ENCODE assay signal across 22 cellular contexts in genomic region chr4:2273657-2274319, GRCh38. TPM values are rescaled to one million over a fixed set of nuclear protein-coding genes. Genes with fewer than 3 reads are reported as not detected.
DNase-seq lines count a peak whose midpoint lies in the region; ATAC-seq, FAIRE-seq and TF ChIP-seq lines count a peak whose summit lies in the region.
"Had no signal": no experiment of that assay in that cellular context is flagged by ENCODE, and none has a peak within 500 bp of the region (broad histone marks: within the 10 kb centered on the region; RNA-seq: fewer than 3 reads in every experiment).

No MANE protein-coding gene starts in this region.

- no peaks in the 10 kb centered on the region for H3K9me3 ChIP-seq in SK-N-SH
- no peaks in the 10 kb centered on the region for H3K9me3 ChIP-seq in H9 (ENCODE audit: control insufficient read depth, low read depth, low read length)
- H3K9me3 ChIP-seq in H1 (ENCODE audit: insufficient read depth in 2 of 2, low read depth in 1 of 2, low read length in 1 of 2), result no peaks in the 10 kb centered on the region
- H3K9me3 ChIP-seq: Peyer's patch had no signal

- FAIRE-seq in H1 (lab: Jason Lieb, UNC), result no peak

- H3K4me1 ChIP-seq in SK-N-SH (ENCODE audit: control insufficient read depth in 1 of 2, insufficient read depth in 2 of 2, low read depth in 1 of 2, low read length in 1 of 2) (peaks cover 0 to 37% of the 10 kb centered on the region in 2 experiments; a peak in 1 of 4 replicates), H9 (ENCODE audit: insufficient read depth, low read length) (no peaks in the 10 kb centered on the region), H1 (replicated peaks in 1 of 4; ENCODE audit: control insufficient read depth in 3 of 4, insufficient read depth in 4 of 4, low read length in 3 of 4) (peaks cover 0 to 6% (median 6%) of the 10 kb centered on the region in 4 experiments; a peak in 5 of 7 replicates)
- H3K4me1 ChIP-seq: Peyer's patch had no signal

- H3K27me3 ChIP-seq in SK-N-SH (ENCODE audit: insufficient read depth) (no peaks in the 10 kb centered on the region), H9 (ENCODE audit: insufficient read depth, low read length) (no peaks in the 10 kb centered on the region), H1 (replicated peaks in 1 of 4; ENCODE audit: control insufficient read depth in 3 of 4, extremely low read depth in 1 of 4, insufficient read depth in 3 of 4, low read length in 3 of 4) (no peaks in the 10 kb centered on the region)
- H3K27me3 ChIP-seq: Peyer's patch had no signal

- H3K9ac ChIP-seq in SK-N-SH, result no peak overlapping the region
- H3K9ac ChIP-seq in H9 (ENCODE audit: extremely low read depth, insufficient read length, low read length), result no peak overlapping the region
- H3K9ac ChIP-seq in H1 (replicated peaks in 1 of 4; ENCODE audit: extremely low read depth in 1 of 4, low read depth in 3 of 4, low read length in 3 of 4), result no peak overlapping the region

- no peak overlapping the region; the same call in 1 of the 2 replicates for H3K14ac ChIP-seq in H9 (ENCODE audit: insufficient read depth, low read length)
- H3K14ac ChIP-seq in H1 (ENCODE audit: insufficient read length), result no peak overlapping the region

- H2AFZ ChIP-seq in SK-N-SH (ENCODE audit: low read depth), result no peak overlapping the region
- H2AFZ ChIP-seq in H9 (ENCODE audit: low read length), result no peak overlapping the region
- no peak overlapping the region for H2AFZ ChIP-seq in H1 (ENCODE audit: low read length)

- TF ChIP-seq POLR2A in H1 (IDR thresholded peaks at IDR 0.05; ENCODE audit: control extremely low read depth in 1 of 2, low read depth in 2 of 2, low read length in 2 of 2), result no peak

- CTCF ChIA-PET in SK-N-SH (lab: Yijun Ruan, JAX), result interaction anchor here (0.7 to 1.4 kb wide), 4 partner anchors 30 to 264 kb away, joined by 3 to 5 read pairs (median 3); no protein-coding TSS in a partner anchor
- CTCF ChIA-PET in H1 (lab: Charles Lee; ENCODE audit: partially characterized antibody), result interaction anchor here (1.1 kb wide), 1 partner anchor 80 kb away, joined by 3 read pairs; no protein-coding TSS in a partner anchor

- H3K56ac ChIP-seq in H9 (ENCODE audit: insufficient read length, low read depth, low read length), result no peak overlapping the region
- no peak overlapping the region for H3K56ac ChIP-seq in H1 (replicated peaks; ENCODE audit: insufficient read length, low read depth, low read length)

- H3K79me1 ChIP-seq in H9 (ENCODE audit: insufficient read depth, low read depth, low read length, poor library complexity, severe bottlenecking), result no peaks in the 10 kb centered on the region
- no peaks in the 10 kb centered on the region for H3K79me1 ChIP-seq in H1 (ENCODE audit: low read depth, low read length)

- no peaks in the 10 kb centered on the region for H3K23me2 ChIP-seq in H9 (ENCODE audit: insufficient read length, low read depth, low read length, poor library complexity, severe bottlenecking)
- no peaks in the 10 kb centered on the region for H3K23me2 ChIP-seq in H1 (ENCODE audit: low read depth, low read length)

- H4K91ac ChIP-seq in H9 (ENCODE audit: insufficient read length, low read depth, low read length), result no peak overlapping the region
- no peak overlapping the region for H4K91ac ChIP-seq in H1 (replicated peaks; ENCODE audit: insufficient read length, low read length)

- no peak overlapping the region for H2AK5ac ChIP-seq in H9 (ENCODE audit: insufficient read length, low read length)
- no peak overlapping the region for H2AK5ac ChIP-seq in H1 (ENCODE audit: low read depth, low read length)

- no peaks in the 10 kb centered on the region for H3F3A ChIP-seq in SK-N-SH (replicated peaks; ENCODE audit: insufficient read depth)

- no peak overlapping the region for H4K8ac ChIP-seq in H9 (replicated peaks; ENCODE audit: insufficient read length, low read depth, low read length)
- H4K8ac ChIP-seq in H1 (ENCODE audit: extremely low read depth, insufficient read depth, low read length), result peak overlapping the region; percentile 3; the same call in 1 of the 2 replicates

- H2BK120ac ChIP-seq in H9 (ENCODE audit: low read depth, low read length, poor library complexity, severe bottlenecking), result no peak overlapping the region
- H2BK120ac ChIP-seq in H1 (replicated peaks; ENCODE audit: low read depth, low read length), result no peak overlapping the region

- H3K36me3 Mint-ChIP-seq in H9 (ENCODE audit: insufficient read depth in 1 of 3, low read depth in 3 of 3) (no peaks in the 10 kb centered on the region), nephron progenitor cell (ENCODE audit: low read depth) (no peaks in the 10 kb centered on the region)

- peaks cover 3 to 9% of the 10 kb centered on the region in 2 experiments; a peak in 3 of 4 replicates for H3K4me1 Mint-ChIP-seq in H9
- H3K4me1 Mint-ChIP-seq in nephron progenitor cell, result peaks cover 42% of the 10 kb centered on the region

- TF ChIP-seq CTCF in SK-N-SH (IDR thresholded peaks at IDR 0.05) (no peak), H9 (conservative IDR thresholded peaks at IDR 0.05) (no peak), H1 (IDR thresholded peaks at IDR 0.05; ENCODE audit: control extremely low read depth in 1 of 3, insufficient read depth in 1 of 3, low read depth in 1 of 3, low read length in 3 of 3) (no peak), nephron progenitor cell (IDR thresholded peaks at IDR 0.05) (no peak)

- no peak for TF ChIP-seq EP300 in SK-N-SH (IDR thresholded peaks at IDR 0.05; ENCODE audit: borderline replicate concordance in 1 of 2, low read depth in 1 of 2, low read length in 1 of 2)
- TF ChIP-seq EP300 in H1 (IDR thresholded peaks at IDR 0.05; ENCODE audit: borderline replicate concordance in 1 of 2, low read depth in 2 of 2, low read length in 2 of 2), result no peak

- H3K27ac Mint-ChIP-seq in H9 (peak overlapping the region in 1 of 3 experiments; percentile 18; a peak in 1 of 7 replicates), nephron progenitor cell (peak overlapping the region; percentile 48)

- H3K9me3 Mint-ChIP-seq in H9 (no peaks in the 10 kb centered on the region), nephron progenitor cell (no peaks in the 10 kb centered on the region)

- no peak overlapping the region for H3T11ph ChIP-seq in H9 (ENCODE audit: low read length)

- H3K9me2 ChIP-seq in SK-N-SH, result no peaks in the 10 kb centered on the region

- H2BK5ac ChIP-seq in H9 (ENCODE audit: insufficient read length, low read length) (no peak overlapping the region), H1 (ENCODE audit: low read depth, low read length) (no peak overlapping the region; the same call in 1 of the 2 replicates)

- H2BK20ac ChIP-seq in H9 (ENCODE audit: low read depth, low read length, poor library complexity, severe bottlenecking) (no peak overlapping the region), H1 (ENCODE audit: low read length) (no peak overlapping the region)

- H3K4me3 ChIP-seq in SK-N-SH (ENCODE audit: low read depth in 2 of 2, low read length in 1 of 2) (no peak overlapping the region), H1 (ENCODE audit: extremely low read depth in 1 of 4, insufficient read depth in 2 of 4, low read depth in 3 of 4, low read length in 4 of 4) (no peak overlapping the region)
- H3K4me3 ChIP-seq: Peyer's patch had no signal

- H3K18ac ChIP-seq in H9 (ENCODE audit: insufficient read length, low read depth, low read length), result peak overlapping the region; percentile 37
- H3K18ac ChIP-seq in H1 (ENCODE audit: extremely low read depth, low read length), result no peak overlapping the region

- H2BK12ac ChIP-seq in H9 (ENCODE audit: insufficient read length, low read depth, low read length), result no peak overlapping the region
- no peak overlapping the region for H2BK12ac ChIP-seq in H1 (ENCODE audit: low read depth, low read length)

- H3K4me3 Mint-ChIP-seq in H9 (no peak overlapping the region), nephron progenitor cell (no peak overlapping the region)

- H3K23ac ChIP-seq in H9 (ENCODE audit: insufficient read length, low read depth, low read length) (no peak overlapping the region), H1 (ENCODE audit: insufficient read length) (no peak overlapping the region)

- H3K4me2 ChIP-seq in SK-N-SH (no peak overlapping the region), H9 (ENCODE audit: insufficient read depth, insufficient read length, low read length) (no peak overlapping the region), H1 (ENCODE audit: insufficient read depth in 1 of 2, low read depth in 2 of 2, low read length in 2 of 2) (no peak overlapping the region)

- 78% methylated on average over 18 of the region's 24 CpGs for WGBS in SK-N-SH (ENCODE audit: low lambda C conversion rate)
- no CpG with 5 or more reads among the region's 24 CpGs for WGBS in H9 (ENCODE audit: extremely low coverage, insufficient read length, low lambda C conversion rate)
- WGBS in H1 (ENCODE audit: extremely low coverage in 1 of 2, insufficient coverage in 1 of 2, insufficient read length in 1 of 2, insufficient replicate concordance in 2 of 2, low coverage in 1 of 2, low lambda C conversion rate in 2 of 2, missing lambda C conversion rate in 1 of 2), 2 experiments, result 92% methylated on average over 11 of the region's 24 CpGs; no CpG with 5 or more reads in 1 of the 2 experiments

- H2BK15ac ChIP-seq in H9 (ENCODE audit: low read depth, low read length) (no peak overlapping the region), H1 (ENCODE audit: low read length) (no peak overlapping the region)

- no peak overlapping the region for H4K5ac ChIP-seq in H9 (ENCODE audit: insufficient read length, low read depth, low read length)
- H4K5ac ChIP-seq in H1 (ENCODE audit: insufficient read length, low read depth, low read length), result no peak overlapping the region

- H3K79me2 ChIP-seq in SK-N-SH (ENCODE audit: insufficient read depth), result no peaks in the 10 kb centered on the region
- no peaks in the 10 kb centered on the region for H3K79me2 ChIP-seq in H9 (ENCODE audit: insufficient read depth, low read length)
- H3K79me2 ChIP-seq in H1 (ENCODE audit: control insufficient read depth in 1 of 2, insufficient read depth in 2 of 2, low read length in 2 of 2), result no peaks in the 10 kb centered on the region

- H3K27me3 Mint-ChIP-seq in H9 (ENCODE audit: low read depth), result peaks cover 2% of the 10 kb centered on the region; the same call in 1 of the 2 replicates
- peaks cover 5% of the 10 kb centered on the region for H3K27me3 Mint-ChIP-seq in nephron progenitor cell (ENCODE audit: low read depth, poor library complexity)

- no peak for ATAC-seq in SK-N-SH treated with all-trans-retinoic acid at 6 μM for 48 hours
- no peak for ATAC-seq in HG02571 (IDR thresholded peaks at IDR 0.05; ENCODE audit: unreplicated experiment)

- H3K27ac ChIP-seq in SK-N-SH (ENCODE audit: low read depth in 2 of 2, low read length in 1 of 2), result no peak overlapping the region; a peak in 1 of 4 replicates
- H3K27ac ChIP-seq in H9 (ENCODE audit: insufficient read length, low read depth, low read length), result no peak overlapping the region
- no peak overlapping the region for H3K27ac ChIP-seq in H1 (ENCODE audit: low read depth, low read length)
- H3K27ac ChIP-seq: C4-2B, Peyer's patch had no signal

- H4K20me1 ChIP-seq in SK-N-SH (ENCODE audit: insufficient read depth) (no peaks in the 10 kb centered on the region), H9 (ENCODE audit: control insufficient read depth, insufficient read depth, insufficient read length) (no peaks in the 10 kb centered on the region), H1 (replicated peaks in 1 of 2; ENCODE audit: control insufficient read depth in 1 of 2, insufficient read depth in 2 of 2, low read length in 2 of 2) (peaks cover 0 to 1% of the 10 kb centered on the region in 2 experiments)

- TF ChIP-seq RAD21 in SK-N-SH (IDR thresholded peaks at IDR 0.05; ENCODE audit: low read length) (no peak), H1 (IDR thresholded peaks at IDR 0.05 in 1 of 2, conservative IDR thresholded peaks at IDR 0.05 in 1 of 2; ENCODE audit: low read depth in 2 of 2, low read length in 2 of 2) (no peak)

- DNase-seq in SK-N-SH (peak; percentile 51), H9 (no peak), H1 (ENCODE audit: low read depth in 1 of 2, low spot score in 2 of 2) (no peak), nephron progenitor cell (no peak), dermis blood vessel endothelial cell (no peak), UCSD-AML1 (lab: John Stamatoyannopoulos, UW; ENCODE audit: unreplicated experiment) (no peak)
- DNase-seq: 8988T, EL, GF-D8, GOT3, KG1, NCI-H1092, NCI-H146, NCI-H2029 treated with DMSO at 0.1 percent for 48 hours, NCI-H2171, NCI-H345, NCI-H524 treated with DMSO at 0.1 percent for 48 hours, NCI-H82, Peyer's patch had no signal

- POLR2A ChIA-PET in SK-N-SH (lab: Yijun Ruan, JAX) (no interaction called here), H1 (lab: Charles Lee; ENCODE audit: partially characterized antibody) (no interaction called here)

- H3K36me3 ChIP-seq in SK-N-SH (replicated peaks in 1 of 2; ENCODE audit: control insufficient read depth in 1 of 2, insufficient read depth in 2 of 2, low read length in 1 of 2) (no peaks in the 10 kb centered on the region), H1 (ENCODE audit: control insufficient read depth in 2 of 4, insufficient read depth in 4 of 4, low read length in 3 of 4) (no peaks in the 10 kb centered on the region)

- H3K4ac ChIP-seq in H9 (ENCODE audit: low read depth, low read length) (no peak overlapping the region), H1 (replicated peaks; ENCODE audit: insufficient read length, low read depth, low read length) (no peak overlapping the region)

RNA-seq across cellular contexts. Expression of gene MXD4, which starts 11.9 kb away (rescaled TPM):
- 38.6 and 42.2 TPM in 2 replicates for polyA plus RNA-seq in SK-N-SH (2012; rRNA removed)
- 17.3 and 28.2 TPM in 2 replicates for polyA plus RNA-seq in SK-N-SH (2012; cell fraction: cytosol; rRNA removed)
- 58.8 and 62.0 TPM in 2 replicates for polyA plus RNA-seq in SK-N-SH (2012; cell fraction: nucleus; rRNA removed)
- 24.1 and 25.4 TPM in 2 replicates for total RNA-seq in H9 (2021)
- total RNA-seq in H1 (2021; fragmentation: NEBNext Ultra II Directional; extraction: Animal tissue kit (Norgen Biotek cat#: 25700)), result 20.8 and 24.6 TPM in 2 replicates
- polyA plus RNA-seq in H1 (2011; rRNA removed), result 18.0 and 24.1 TPM in 2 replicates
- 17.9 TPM for polyA plus RNA-seq in H1 (2011; cell fraction: cytosol; rRNA removed)
- 40.1 TPM for polyA plus RNA-seq in H1 (2011; cell fraction: nucleus; rRNA removed)
- polyA plus RNA-seq in H1 (2012, experiment 1 of 2), result 14.9 to 16.5 TPM (median 15.7 TPM) in 4 replicates
- polyA plus RNA-seq in H1 (2012, experiment 2 of 2), result 16.5 TPM
- polyA plus RNA-seq in H1 (2013, experiment 1 of 2), result 13.4 TPM
- 14.2 TPM for polyA plus RNA-seq in H1 (2013, experiment 2 of 2)
- 12.7 and 13.1 TPM in 2 replicates for polyA minus RNA-seq in H1 (2011; rRNA and poly(A)+ RNA removed)
- polyA minus RNA-seq in H1 (2011; cell fraction: cytosol; rRNA and poly(A)+ RNA removed), result 13.5 TPM
- 15.7 TPM for polyA minus RNA-seq in H1 (2011; cell fraction: nucleus; rRNA and poly(A)+ RNA removed)
- total RNA-seq in dermis blood vessel endothelial cell, result 92.1 and 94.1 TPM in 2 replicates

RNA-seq across cellular contexts. Expression of gene HAUS3, which starts 31.9 kb away (rescaled TPM):
- polyA plus RNA-seq in SK-N-SH (2012; rRNA removed), result 6.3 and 6.4 TPM in 2 replicates
- polyA plus RNA-seq in SK-N-SH (2012; cell fraction: cytosol; rRNA removed), result 4.0 and 4.4 TPM in 2 replicates
- polyA plus RNA-seq in SK-N-SH (2012; cell fraction: nucleus; rRNA removed), result 15.3 and 15.8 TPM in 2 replicates
- total RNA-seq in H9 (2021), result 18.0 and 19.1 TPM in 2 replicates
- total RNA-seq in H1 (2021; fragmentation: NEBNext Ultra II Directional; extraction: Animal tissue kit (Norgen Biotek cat#: 25700)), result 14.6 and 14.8 TPM in 2 replicates
- 3.2 and 5.1 TPM in 2 replicates for polyA plus RNA-seq in H1 (2011; rRNA removed)
- polyA plus RNA-seq in H1 (2011; cell fraction: cytosol; rRNA removed), result 6.5 TPM
- 3.7 TPM for polyA plus RNA-seq in H1 (2011; cell fraction: nucleus; rRNA removed)
- 4.4 to 10.4 TPM (median 5.5 TPM) in 4 replicates for polyA plus RNA-seq in H1 (2012, experiment 1 of 2)
- 1.2 TPM for polyA plus RNA-seq in H1 (2012, experiment 2 of 2)
- 10.3 TPM for polyA plus RNA-seq in H1 (2013, experiment 1 of 2)
- 10.4 TPM for polyA plus RNA-seq in H1 (2013, experiment 2 of 2)
- 1.6 and 2.3 TPM in 2 replicates for polyA minus RNA-seq in H1 (2011; rRNA and poly(A)+ RNA removed)
- polyA minus RNA-seq in H1 (2011; cell fraction: cytosol; rRNA and poly(A)+ RNA removed), result 4.0 TPM
- 5.1 TPM for polyA minus RNA-seq in H1 (2011; cell fraction: nucleus; rRNA and poly(A)+ RNA removed)
- total RNA-seq in dermis blood vessel endothelial cell, result 14.0 and 15.8 TPM in 2 replicates

RNA-seq across cellular contexts. Expression of gene POLN, which starts 31.9 kb away (rescaled TPM):
- polyA plus RNA-seq in SK-N-SH (2012; rRNA removed) (0.67 and 1.2 TPM in 2 replicates), H1 (2011; rRNA removed) (0.82 and 0.98 TPM in 2 replicates)
- polyA plus RNA-seq in SK-N-SH (2012; cell fraction: cytosol; rRNA removed), result 0.31 and 0.38 TPM in 2 replicates
- polyA plus RNA-seq in SK-N-SH (2012; cell fraction: nucleus; rRNA removed), result 4.2 and 4.9 TPM in 2 replicates
- total RNA-seq in H9 (2021) (0.74 and 1.5 TPM in 2 replicates), dermis blood vessel endothelial cell (2.7 and 5.8 TPM in 2 replicates)
- total RNA-seq in H1 (2021; fragmentation: NEBNext Ultra II Directional; extraction: Animal tissue kit (Norgen Biotek cat#: 25700)), result 1.5 and 4.2 TPM in 2 replicates
- polyA plus RNA-seq in H1 (2011; cell fraction: cytosol; rRNA removed), result 1.3 TPM
- 1.5 TPM for polyA plus RNA-seq in H1 (2011; cell fraction: nucleus; rRNA removed)
- 0.94 to 1.2 TPM (median 1.1 TPM) in 4 replicates for polyA plus RNA-seq in H1 (2012, experiment 1 of 2)
- polyA plus RNA-seq in H1 (2012, experiment 2 of 2), result 0.05 TPM
- polyA plus RNA-seq in H1 (2013, experiment 1 of 2), result 1.8 TPM
- polyA plus RNA-seq in H1 (2013, experiment 2 of 2), result 2.3 TPM
- polyA minus RNA-seq in H1 (2011; rRNA and poly(A)+ RNA removed), result 1.3 and 2.1 TPM in 2 replicates
- not detected for polyA minus RNA-seq in H1 (2011; cell fraction: cytosol; rRNA and poly(A)+ RNA removed)
- 4.2 TPM for polyA minus RNA-seq in H1 (2011; cell fraction: nucleus; rRNA and poly(A)+ RNA removed)
